In the genomic region with DNA sequence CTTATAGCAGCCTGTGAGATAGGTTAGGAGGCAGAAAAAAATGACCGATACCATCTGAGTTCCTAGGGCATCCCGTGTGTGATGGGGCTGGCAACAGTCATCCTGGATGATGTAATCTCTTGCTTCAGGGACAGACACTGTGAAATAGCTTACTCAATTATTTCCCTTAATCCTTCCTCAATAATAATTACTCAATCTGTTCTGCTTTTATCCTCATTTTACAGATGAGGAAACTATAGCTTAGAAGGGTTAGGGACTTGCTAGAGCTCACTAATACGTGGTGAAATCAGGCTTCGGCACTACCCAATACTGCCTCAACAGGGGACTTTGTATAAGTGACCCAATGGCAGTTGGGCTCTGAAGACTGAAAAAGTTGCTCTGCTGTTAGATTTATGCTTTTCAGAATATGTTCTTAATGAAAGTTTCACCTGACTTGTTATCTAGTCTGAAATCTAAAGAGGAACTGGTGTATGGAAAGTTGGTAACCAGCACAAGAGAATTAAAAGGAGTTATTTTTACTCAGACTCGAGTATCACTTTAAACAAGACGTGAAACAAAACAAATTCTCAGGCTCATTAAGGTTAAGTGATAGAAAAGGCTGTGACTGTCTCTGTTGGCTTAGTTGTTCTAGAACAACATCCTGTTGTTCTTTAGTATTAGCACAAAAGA, we compare ENCODE assay signal across 10 cellular contexts.
A peak's percentile ranks its signal among the peaks of the same experiment; 100 is the strongest.
DNase-seq lines count a peak whose midpoint lies in the region; ATAC-seq and TF ChIP-seq lines count a peak whose summit lies in the region.
"Had no signal": no experiment of that assay in that cellular context is flagged by ENCODE, and none has a peak within 500 bp of the region (broad histone marks: within the 10 kb centered on the region; RNA-seq: fewer than 3 reads in every experiment).

No MANE protein-coding gene starts in this region.

- H3K9ac ChIP-seq in KMS-11: no peak overlapping the region

- H3K36me3 ChIP-seq in KMS-11 (ENCODE audit: insufficient read depth): 0 out of 2 replicates have a peak, but pooled peaks cover 4% of the 10 kb centered on the region

- H3K27ac Mint-ChIP-seq in dendritic cell treated with granulocyte-macrophage colony-stimulating factor and Interleukin-4, amounts not matched to agents 40 ng/mL and 50 ng/mL, for 4 days: peak overlapping the region; percentile 17

- TF ChIP-seq CTCF in KMS-11 (conservative IDR thresholded peaks at IDR 0.05; ENCODE audit: low read depth, low read length): no peak

- H3K27me3 ChIP-seq in KMS-11 (ENCODE audit: insufficient read depth, low read depth): no peaks in the 10 kb centered on the region
- H3K27me3 ChIP-seq: SJSA1, tibial artery had no signal

- H3K4me3 ChIP-seq in KMS-11 (IDR thresholded peaks at IDR 0.05; ENCODE audit: insufficient read depth, low read depth, low read length): no peak overlapping the region
- H3K4me3 ChIP-seq: SJSA1, tibial artery had no signal

- H3K36me3 Mint-ChIP-seq in dendritic cell treated with granulocyte-macrophage colony-stimulating factor and Interleukin-4, amounts not matched to agents 40 ng/mL and 50 ng/mL, for 4 days (ENCODE audit: low read depth): peaks cover 50% of the 10 kb centered on the region

- intact Hi-C loops in dendritic cell treated with granulocyte-macrophage colony-stimulating factor and Interleukin-4, amounts not matched to agents 40 ng/mL and 50 ng/mL, for 4 days (cut with micrococcal nuclease): loop anchor here (1.0 kb wide), 1 partner anchor 15 kb away; the partner anchor contains the start of gene CD55

- peak overlapping the region; percentile 12 for H3K4me2 ChIP-seq in KMS-11

- H3K27me3 Mint-ChIP-seq in dendritic cell treated with granulocyte-macrophage colony-stimulating factor and Interleukin-4, amounts not matched to agents 40 ng/mL and 50 ng/mL, for 4 days: no peaks in the 10 kb centered on the region

- H4K20me1 ChIP-seq in KMS-11 (ENCODE audit: insufficient read depth): no peaks in the 10 kb centered on the region

- peaks cover 29% of the 10 kb centered on the region for H3K4me1 Mint-ChIP-seq in dendritic cell treated with granulocyte-macrophage colony-stimulating factor and Interleukin-4, amounts not matched to agents 40 ng/mL and 50 ng/mL, for 4 days (ENCODE audit: low read depth)

- peak overlapping the region; percentile 9; the same call in 1 of the 2 replicates for H3K27ac ChIP-seq in KMS-11
- H3K27ac ChIP-seq: SJSA1, tibial artery had no signal

- H2AFZ ChIP-seq in KMS-11 (ENCODE audit: low read depth): no peak overlapping the region

- peak; percentile 24 for DNase-seq in stimulated activated naive CD8-positive, alpha-beta T cell treated with anti-CD3 and anti-CD28 coated beads, Interleukin-15, Interleukin-2, amounts not matched to agents 100 U/mL and 50 U/mL, for 24 hours
- DNase-seq in effector CD4-positive, alpha-beta T cell: no peak
- no peak for DNase-seq in COLO829 (ENCODE audit: low spot score)
- no peak for DNase-seq in RPMI8226

- ATAC-seq in GM18499 (IDR thresholded peaks at IDR 0.05; ENCODE audit: insufficient read depth, unreplicated experiment) (peak; percentile 41), GM21619 (IDR thresholded peaks at IDR 0.05; ENCODE audit: unreplicated experiment) (peak; percentile 57)
- peak; percentile 17 for ATAC-seq in stimulated activated naive CD8-positive, alpha-beta T cell treated with anti-CD3 and anti-CD28 coated beads, Interleukin-15, Interleukin-2, amounts not matched to agents 100 U/mL and 50 U/mL, for 24 hours

- H3K4me1 ChIP-seq in KMS-11 (ENCODE audit: low read depth, poor library complexity, severe bottlenecking): peaks cover 31% of the 10 kb centered on the region
- H3K4me1 ChIP-seq: SJSA1, tibial artery had no signal

- no peak overlapping the region for H3K4me3 Mint-ChIP-seq in dendritic cell treated with granulocyte-macrophage colony-stimulating factor and Interleukin-4, amounts not matched to agents 40 ng/mL and 50 ng/mL, for 4 days

- H3K9me3 Mint-ChIP-seq in dendritic cell treated with granulocyte-macrophage colony-stimulating factor and Interleukin-4, amounts not matched to agents 40 ng/mL and 50 ng/mL, for 4 days: no peaks in the 10 kb centered on the region

- H3K79me2 ChIP-seq in KMS-11 (ENCODE audit: insufficient read depth, low read depth): no peaks in the 10 kb centered on the region
